16 cellular contexts compared by ENCODE assay signal in the genomic region with DNA sequence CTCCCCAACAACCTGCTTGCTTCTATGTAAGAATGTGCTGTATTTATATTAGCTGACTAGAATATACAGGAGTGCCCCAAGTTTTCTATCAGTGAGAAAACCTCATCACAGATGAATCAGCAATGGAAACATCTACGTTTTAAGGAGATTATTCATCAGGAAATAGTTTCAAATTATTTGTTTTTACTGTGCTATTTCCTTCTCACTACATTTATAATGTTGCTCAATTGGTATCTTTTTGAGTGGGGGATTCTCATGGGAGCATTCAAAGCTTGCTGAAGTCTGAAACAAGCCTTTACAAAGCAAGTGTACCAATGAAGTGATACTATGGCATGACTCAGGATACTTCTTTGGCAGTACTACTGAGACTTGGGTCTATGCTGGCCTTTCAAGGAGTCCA.
DNase-seq lines count a peak whose midpoint lies in the region; TF ChIP-seq lines count a peak whose summit lies in the region.
"Had no signal": no experiment of that assay in that cellular context is flagged by ENCODE, and none has a peak within 500 bp of the region (broad histone marks: within the 10 kb centered on the region; RNA-seq: fewer than 3 reads in every experiment).

No MANE protein-coding gene starts in this region.

- POLR2A ChIA-PET in GM10248 (lab: Yijun Ruan, JAX): no interaction called here

- DNase-seq in AG10803 (ENCODE audit: low read depth): peak; percentile 88
- peak; percentile 70 for DNase-seq in HS-5 (ENCODE audit: low read depth)
- DNase-seq in mammary epithelial cell: peak; percentile 84
- peak; percentile 54 for DNase-seq in kidney glomerular epithelial cell (lab: John Stamatoyannopoulos, UW)
- DNase-seq in NCI-H1105 (lab: John Stamatoyannopoulos, UW): no peak
- DNase-seq in GM10248 (ENCODE audit: extremely low spot score): no peak
- no peak for DNase-seq in smooth muscle cell (lab: John Stamatoyannopoulos, UW; ENCODE audit: unreplicated experiment)
- DNase-seq in effector CD8-positive, alpha-beta T cell (lab: John Stamatoyannopoulos, UW): no peak
- DNase-seq: activated CD4-positive, alpha-beta T cell treated with anti-CD3 and anti-CD28 coated beads for 4 hours; activated T-cell treated with anti-CD3 and anti-CD28 coated beads, Interleukin-2, amount 50 U/mL, for 1 hour; amygdala; CD8-positive, alpha-beta T cell; effector CD4-positive, alpha-beta T cell; NCI-H1092 treated with DMSO at 0.1 percent for 48 hours; NCI-H345; spleen had no signal

- H3K4me2 ChIP-seq in mammary epithelial cell (ENCODE audit: insufficient read depth, low read depth, low read length) (peak overlapping the region; percentile 36), smooth muscle cell (no peak overlapping the region)

- TF ChIP-seq CTCF in AG10803 (conservative IDR thresholded peaks at IDR 0.05; ENCODE audit: low read length): no peak
- no peak for TF ChIP-seq CTCF in mammary epithelial cell (conservative IDR thresholded peaks at IDR 0.05 in 1 of 2, IDR thresholded peaks at IDR 0.05 in 1 of 2; ENCODE audit: extremely low read depth in 1 of 2, insufficient read depth in 1 of 2, low read depth in 1 of 2, low read length in 2 of 2)
- no peak for TF ChIP-seq CTCF in GM10248 (IDR thresholded peaks at IDR 0.05; ENCODE audit: control extremely low read depth, extremely low read depth, low read depth, missing control alignments)
- no peak for TF ChIP-seq CTCF in smooth muscle cell (IDR thresholded peaks at IDR 0.05; ENCODE audit: borderline replicate concordance, insufficient read depth, poor library complexity, severe bottlenecking)

- no TSS peak for BruUV-seq in mammary epithelial cell (replicated peaks; lab: Mats Ljungman, UMichigan)

- no peaks in the 10 kb centered on the region for H3K36me3 ChIP-seq in mammary epithelial cell (ENCODE audit: insufficient read depth, low read length)
- H3K36me3 ChIP-seq in smooth muscle cell (ENCODE audit: low read depth): no peaks in the 10 kb centered on the region
- H3K36me3 ChIP-seq: spleen had no signal

- H3K9ac ChIP-seq in mammary epithelial cell (ENCODE audit: insufficient read depth, low read length) (no peak overlapping the region), smooth muscle cell (ENCODE audit: low read depth) (no peak overlapping the region)

- WGBS in mammary epithelial cell (ENCODE audit: low coverage, missing lambda C conversion rate): 0% methylated on average over 1 of the region's 1 CpG
- WGBS in smooth muscle cell (ENCODE audit: low lambda C conversion rate): 35% methylated on average over 1 of the region's 1 CpG

- H2AFZ ChIP-seq in mammary epithelial cell (ENCODE audit: low read depth, low read length) (no peak overlapping the region), smooth muscle cell (ENCODE audit: low read depth) (no peak overlapping the region)

- H3K9me3 ChIP-seq in mammary epithelial cell (replicated peaks; ENCODE audit: insufficient read depth, low read length): no peaks in the 10 kb centered on the region
- no peaks in the 10 kb centered on the region for H3K9me3 ChIP-seq in smooth muscle cell (replicated peaks; ENCODE audit: low read depth)
- H3K9me3 ChIP-seq: spleen had no signal

- H3K27me3 ChIP-seq in mammary epithelial cell (ENCODE audit: insufficient read depth, low read length) (no peaks in the 10 kb centered on the region), smooth muscle cell (ENCODE audit: low read depth) (no peaks in the 10 kb centered on the region)
- H3K27me3 ChIP-seq: spleen had no signal

- H3K4me1 ChIP-seq in mammary epithelial cell (ENCODE audit: insufficient read depth, low read length) (peaks cover 36% of the 10 kb centered on the region), smooth muscle cell (ENCODE audit: low read depth) (no peaks in the 10 kb centered on the region)
- H3K4me1 ChIP-seq: spleen had no signal

- H3K79me2 ChIP-seq in mammary epithelial cell (ENCODE audit: insufficient read depth, low read length) (no peaks in the 10 kb centered on the region), smooth muscle cell (ENCODE audit: low read depth) (no peaks in the 10 kb centered on the region)

- H4K20me1 ChIP-seq in mammary epithelial cell (ENCODE audit: insufficient read depth, low read length) (no peaks in the 10 kb centered on the region), smooth muscle cell (ENCODE audit: low read depth) (no peaks in the 10 kb centered on the region)

- dilution Hi-C loops in mammary epithelial cell (cut with HindIII; ENCODE audit: low sequenced_read_pairs): no loop called here

- CTCF ChIA-PET in mammary epithelial cell (lab: Charles Lee; ENCODE audit: low non-redundant PET) (no interaction called here), GM10248 (lab: Yijun Ruan, JAX) (no interaction called here)

- intact Hi-C loops in mammary epithelial cell (cut with micrococcal nuclease): no loop called here

- peak overlapping the region; percentile 82 for H3K27ac ChIP-seq in mammary epithelial cell (ENCODE audit: insufficient read depth, low read depth, low read length)
- H3K27ac ChIP-seq in smooth muscle cell (ENCODE audit: low read depth): no peak overlapping the region
- H3K27ac ChIP-seq: spleen had no signal

- in situ Hi-C loops in mammary epithelial cell (cut with MboI; ENCODE audit: low sequenced_read_pairs in 2 of 2): no loop called here

- no peaks in the 10 kb centered on the region for H3F3A ChIP-seq in smooth muscle cell (ENCODE audit: low read depth)

- no peak overlapping the region for H3K4me3 ChIP-seq in AG10803 (ENCODE audit: low read length)
- no peak overlapping the region for H3K4me3 ChIP-seq in mammary epithelial cell (replicated peaks in 1 of 3; ENCODE audit: insufficient read depth in 1 of 3, low read depth in 2 of 3, low read length in 3 of 3)
- no peak overlapping the region for H3K4me3 ChIP-seq in smooth muscle cell
- H3K4me3 ChIP-seq: spleen had no signal

Comparison
In these comparisons a context has a peak if more than half of its experiments do, and no peak if none do; other contexts are left out.
1. DNase-seq: peak in AG10803 (single experiment), HS-5 (single experiment), mammary epithelial cell (single experiment) and kidney glomerular epithelial cell (single experiment); none in NCI-H1105 (single experiment), GM10248 (single experiment), smooth muscle cell (single experiment) and effector CD8-positive, alpha-beta T cell (single experiment).